28 cellular contexts compared by ENCODE assay signal in genomic region chr20:60203451-60203850, GRCh38.
A peak's percentile ranks its signal among the peaks of the same experiment; 100 is the strongest.
DNase-seq lines count a peak whose midpoint lies in the region; ATAC-seq and TF ChIP-seq lines count a peak whose summit lies in the region.
"Had no signal": no experiment of that assay in that cellular context is flagged by ENCODE, and none has a peak within 500 bp of the region (broad histone marks: within the 10 kb centered on the region; RNA-seq: fewer than 3 reads in every experiment).

No MANE protein-coding gene starts in this region.

- H3K4me3 Mint-ChIP-seq in MCF 10A (ENCODE audit: unreplicated experiment) (no peak overlapping the region), immature natural killer cell (no peak overlapping the region)
- H3K4me3 Mint-ChIP-seq: activated naive CD4-positive, alpha-beta T cell treated with anti-CD3 and anti-CD28 coated beads for 36 hours; activated T-cell treated with anti-CD3 and anti-CD28 coated beads, Interleukin-2, amount 50 U/mL, for 4 hours; CD4-positive, alpha-beta T cell; stimulated activated memory B cell treated with anti-CD40 and anti-IgM and Interleukin-4, amounts not matched to agents 10 μg/mL and 1 μg/mL and 100 μg/mL, for 72 hours had no signal

- no peak overlapping the region for H4K5ac ChIP-seq in mesendoderm (ENCODE audit: low read length)

- H3K27ac Mint-ChIP-seq in MCF 10A (ENCODE audit: low read depth, unreplicated experiment) = peak overlapping the region; percentile 7
- peak overlapping the region in 1 of 6 donors; percentile 60 for H3K27ac Mint-ChIP-seq in immature natural killer cell
- H3K27ac Mint-ChIP-seq: activated naive CD4-positive, alpha-beta T cell treated with anti-CD3 and anti-CD28 coated beads for 36 hours; CD4-positive, alpha-beta T cell; stimulated activated memory B cell treated with anti-CD40 and anti-IgM and Interleukin-4, amounts not matched to agents 10 μg/mL and 1 μg/mL and 100 μg/mL, for 72 hours had no signal

- no peaks in the 10 kb centered on the region for H3K27me3 ChIP-seq in mesendoderm (ENCODE audit: insufficient read depth, low read length, poor library complexity)
- H3K27me3 ChIP-seq: hepatocyte had no signal

- H3K23ac ChIP-seq in mesendoderm (ENCODE audit: low read length) = no peak overlapping the region

- H3K79me2 ChIP-seq in mesendoderm (ENCODE audit: control insufficient read depth, insufficient read depth, low read length) = no peaks in the 10 kb centered on the region
- H3K79me2 ChIP-seq: hepatocyte had no signal

- CTCF ChIA-PET in MCF 10A (lab: Yijun Ruan, JAX) = interaction anchor here (1.0 to 8.7 kb wide), 5 partner anchors 8 to 1025 kb away, joined by 3 to 67 read pairs (median 5); no protein-coding TSS in a partner anchor

- no peak overlapping the region for H3K4me2 ChIP-seq in mesendoderm (ENCODE audit: low read length)
- H3K4me2 ChIP-seq: hepatocyte, smooth muscle cell had no signal

- ATAC-seq in HG02870 (IDR thresholded peaks at IDR 0.05; ENCODE audit: unreplicated experiment) = no peak
- ATAC-seq: activated T-cell treated with anti-CD3 and anti-CD28 coated beads, Interleukin-2, amount 50 U/mL, for 4 hours; stimulated activated memory B cell treated with anti-CD40 and anti-IgM and Interleukin-4, amounts not matched to agents 10 μg/mL and 1 μg/mL and 100 μg/mL, for 72 hours had no signal

- H3K4me3 ChIP-seq in mesendoderm (ENCODE audit: low read length) = no peak overlapping the region
- H3K4me3 ChIP-seq: hepatocyte, smooth muscle cell, suprapubic skin had no signal

- POLR2A ChIA-PET in MCF 10A (lab: Yijun Ruan, JAX) = no interaction called here

- H3K36me3 ChIP-seq in KOPT-K1 (ENCODE audit: insufficient read depth, low read length) (peaks cover 53% of the 10 kb centered on the region), mesendoderm (ENCODE audit: control insufficient read depth, insufficient read depth, low read length) (no peaks in the 10 kb centered on the region)
- H3K36me3 ChIP-seq: suprapubic skin had no signal

- no CpG with 5 or more reads among the region's 6 CpGs for WGBS in mesendoderm (ENCODE audit: extremely low coverage, insufficient coverage, low lambda C conversion rate)

- no TSS peak for BruUV-seq in MCF 10A (replicated peaks; lab: Mats Ljungman, UMichigan)

- H3K4me1 ChIP-seq in mesendoderm (ENCODE audit: control insufficient read depth, low read depth, low read length) = no peaks in the 10 kb centered on the region
- H3K4me1 ChIP-seq: suprapubic skin had no signal

- H3K79me1 ChIP-seq in mesendoderm (ENCODE audit: low read length) = no peaks in the 10 kb centered on the region

- no peak overlapping the region for H2BK120ac ChIP-seq in mesendoderm (ENCODE audit: low read depth, low read length)

- no peaks in the 10 kb centered on the region for H3K36me3 Mint-ChIP-seq in MCF 10A (ENCODE audit: insufficient read depth, unreplicated experiment)
- H3K36me3 Mint-ChIP-seq in immature natural killer cell = peaks cover 15 to 25% (median 21%) of the 10 kb centered on the region in 3 donors
- H3K36me3 Mint-ChIP-seq: stimulated activated memory B cell treated with anti-CD40 and anti-IgM and Interleukin-4, amounts not matched to agents 10 μg/mL and 1 μg/mL and 100 μg/mL, for 72 hours had no signal

- intact Hi-C loops in MCF 10A (cut with micrococcal nuclease) = no loop called here
- intact Hi-C loops in posterior vena cava (cut with DNase I) = loop anchor here in 1 of 2 donors (10.0 kb wide), 1 partner anchor 931 kb away; no protein-coding TSS in a partner anchor

- no peak overlapping the region for H3K56ac ChIP-seq in mesendoderm (ENCODE audit: low read length)

- no peak overlapping the region for H3K4ac ChIP-seq in mesendoderm (ENCODE audit: low read depth, low read length)

- no peak overlapping the region for H2BK5ac ChIP-seq in mesendoderm (ENCODE audit: low read length)

- H3K27ac ChIP-seq in KOPT-K1 (ENCODE audit: low read depth, low read length, poor library complexity, severe bottlenecking) (peak overlapping the region; percentile 53), mesendoderm (ENCODE audit: low read depth, low read length) (no peak overlapping the region)
- H3K27ac ChIP-seq: hepatocyte, suprapubic skin had no signal

- H3K9me3 Mint-ChIP-seq in MCF 10A (ENCODE audit: unreplicated experiment) = peaks cover 10% of the 10 kb centered on the region
- H3K9me3 Mint-ChIP-seq in immature natural killer cell = peaks cover under 1 to 12% (median 7%) of the 10 kb centered on the region in 6 donors

- H2BK15ac ChIP-seq in mesendoderm (replicated peaks; ENCODE audit: low read depth) = no peak overlapping the region

- H3K27me3 Mint-ChIP-seq in MCF 10A (ENCODE audit: insufficient read depth, unreplicated experiment) (peaks cover 15% of the 10 kb centered on the region), immature natural killer cell (ENCODE audit: low read depth in 3 of 3) (peaks cover 0 to 1% (median 0%) of the 10 kb centered on the region in 3 donors)
- H3K27me3 Mint-ChIP-seq: stimulated activated memory B cell treated with anti-CD40 and anti-IgM and Interleukin-4, amounts not matched to agents 10 μg/mL and 1 μg/mL and 100 μg/mL, for 72 hours had no signal

- DNase-seq in ELF-1 (ENCODE audit: low read depth, low spot score) (peak; percentile 58), MCF 10A (ENCODE audit: unreplicated experiment) (no peak), mesendoderm (peak; percentile 76), dermis blood vessel endothelial cell (no peak), posterior vena cava (ENCODE audit: low spot score) (no peak), immature natural killer cell (no peak)
- DNase-seq: activated CD4-positive, CD25-positive, alpha-beta regulatory T cell treated with anti-CD3 and anti-CD28 coated beads, Interleukin-2, amount 50 U/mL, for 72 hours; activated CD8-positive, alpha-beta memory T cell treated with anti-CD3 and anti-CD28 coated beads for 24 hours; activated naive CD4-positive, alpha-beta T cell treated with anti-CD3 and anti-CD28 coated beads for 36 hours; activated T-cell treated with anti-CD3 and anti-CD28 coated beads, Interleukin-2, amount 50 U/mL, for 4 hours; CD4-positive, alpha-beta T cell; central memory CD4-positive, alpha-beta T cell; foreskin fibroblast; GF-D8; KBM-7; MV-4-11; NCI-H1694 treated with DMSO at 0.1 percent for 48 hours; NCI-H2171 treated with DMSO at 0.1 percent for 48 hours; NCI-H69; occipital lobe; retina; Right ventricle myocardium superior had no signal

- no peak overlapping the region for H4K8ac ChIP-seq in mesendoderm (ENCODE audit: low read depth, low read length)

- no peaks in the 10 kb centered on the region for H3K4me1 Mint-ChIP-seq in MCF 10A (ENCODE audit: insufficient read depth, unreplicated experiment)
- H3K4me1 Mint-ChIP-seq in immature natural killer cell = peaks cover 38 to 51% of the 10 kb centered on the region in 2 donors
- H3K4me1 Mint-ChIP-seq: stimulated activated memory B cell treated with anti-CD40 and anti-IgM and Interleukin-4, amounts not matched to agents 10 μg/mL and 1 μg/mL and 100 μg/mL, for 72 hours had no signal

- no peak for TF ChIP-seq CTCF in MCF 10A (IDR thresholded peaks at IDR 0.05; ENCODE audit: unreplicated experiment)

- H3K9ac ChIP-seq in mesendoderm (ENCODE audit: low read length) = no peak overlapping the region

- H3K9me3 ChIP-seq in KOPT-K1 (ENCODE audit: insufficient read depth, low read length, poor library complexity, severe bottlenecking) = peaks cover 18% of the 10 kb centered on the region
- H3K9me3 ChIP-seq: suprapubic skin had no signal

- no peak overlapping the region for H3K18ac ChIP-seq in mesendoderm (ENCODE audit: low read length)

- H2AK5ac ChIP-seq in mesendoderm (ENCODE audit: low read length) = no peak overlapping the region

Comparison
In these comparisons a context has a peak if more than half of its experiments do, and no peak if none do; other contexts are left out.
1. DNase-seq: peak in ELF-1 (single experiment) and mesendoderm (single experiment); none in MCF 10A (single experiment), dermis blood vessel endothelial cell (single experiment), posterior vena cava (single experiment) and immature natural killer cell (0 of 3).